In the genomic region with DNA sequence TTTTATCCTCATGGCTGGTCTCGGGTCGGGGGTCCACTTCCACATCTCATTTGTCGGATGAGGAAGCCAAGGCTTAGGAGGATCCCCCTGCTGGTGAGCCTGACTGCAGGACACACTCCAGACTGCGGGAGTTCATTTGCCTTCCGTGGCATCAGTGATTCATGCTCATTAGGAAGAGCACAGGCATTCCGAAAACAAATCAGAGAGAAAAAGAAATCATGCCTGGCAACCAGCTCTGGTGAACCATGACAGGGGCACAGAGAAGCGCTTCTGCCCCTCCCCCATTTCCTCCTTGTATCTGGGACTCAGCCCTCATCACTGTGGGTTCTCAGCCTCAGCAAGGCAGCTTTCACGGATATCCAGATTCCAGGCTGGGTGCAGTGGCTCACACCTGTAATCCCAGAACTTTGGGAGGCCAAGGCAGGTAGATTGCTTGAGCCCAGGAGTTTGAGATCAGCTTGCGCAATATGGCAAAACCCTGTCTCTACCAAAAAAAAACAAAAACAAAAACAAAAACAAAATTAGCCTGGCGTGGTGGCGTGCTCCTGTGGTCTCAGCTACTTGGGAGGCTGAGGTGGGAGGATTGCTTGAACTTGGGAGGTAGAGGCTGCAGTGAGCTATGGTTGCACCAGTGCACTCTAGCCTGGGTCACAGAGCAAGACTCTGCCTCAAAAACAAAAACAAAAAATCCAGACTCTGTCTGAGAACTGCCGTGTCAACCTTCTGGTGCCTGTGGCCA, we compare ENCODE assay signal across 8 cellular contexts. TPM values are rescaled to one million over a fixed set of nuclear protein-coding genes. Genes with fewer than 3 reads are reported as not detected.
DNase-seq lines count a peak whose midpoint lies in the region; ATAC-seq and TF ChIP-seq lines count a peak whose summit lies in the region.

No MANE protein-coding gene starts in this region.

- CTCF ChIA-PET in WTC11 (lab: Charles Lee) = interaction anchor here (0.9 to 1.8 kb wide), 5 partner anchors 10 to 71 kb away, joined by 3 to 7 read pairs (median 4); no protein-coding TSS in a partner anchor

- peak overlapping the region in 1 of 5 donors; percentile 63 for H3K9ac ChIP-seq in subcutaneous abdominal adipose tissue (ENCODE audit: low read length in 5 of 5)

- H3K36me3 ChIP-seq in GM06990 (ENCODE audit: control insufficient read depth, insufficient read depth, low read length) = no peaks in the 10 kb centered on the region
- H3K36me3 ChIP-seq in subcutaneous abdominal adipose tissue (ENCODE audit: control insufficient read depth in 5 of 5, insufficient read depth in 5 of 5, low read length in 5 of 5) = no peaks in the 10 kb centered on the region

- ATAC-seq in HG03139 (IDR thresholded peaks at IDR 0.05; ENCODE audit: unreplicated experiment) (peak; percentile 36), WTC11 (peak; percentile 79)

- H3K27me3 Mint-ChIP-seq in WTC11 (ENCODE audit: low read depth) = no peaks in the 10 kb centered on the region
- no peaks in the 10 kb centered on the region for H3K27me3 Mint-ChIP-seq in chondrocyte (ENCODE audit: low read depth)

- H3K4me1 Mint-ChIP-seq in WTC11 (peaks cover 8% of the 10 kb centered on the region), chondrocyte (ENCODE audit: low read depth) (peaks cover 74% of the 10 kb centered on the region)

- no peaks in the 10 kb centered on the region for H3K9me3 Mint-ChIP-seq in WTC11
- no peaks in the 10 kb centered on the region for H3K9me3 Mint-ChIP-seq in chondrocyte (ENCODE audit: low read depth)

- H3K4me3 ChIP-seq in GM06990 (replicated peaks; ENCODE audit: low read depth, low read length) (no peak overlapping the region), subcutaneous abdominal adipose tissue (ENCODE audit: low read depth in 1 of 5, low read length in 5 of 5) (no peak overlapping the region)

- no peaks in the 10 kb centered on the region for H3K9me3 ChIP-seq in subcutaneous abdominal adipose tissue (ENCODE audit: control insufficient read depth in 5 of 5, low read length in 5 of 5)

- peak overlapping the region; percentile 90 for H3K27ac ChIP-seq in subcutaneous abdominal adipose tissue (ENCODE audit: low read depth, low read length)

- TF ChIP-seq CTCF in GM06990 (IDR thresholded peaks at IDR 0.05; ENCODE audit: insufficient read depth, low read length, poor library complexity, severe bottlenecking) = peak; percentile 57
- TF ChIP-seq CTCF in WTC11 (IDR thresholded peaks at IDR 0.05) = no peak
- peak; percentile 81 for TF ChIP-seq CTCF in chondrocyte (IDR thresholded peaks at IDR 0.05)

- H3K36me3 Mint-ChIP-seq in WTC11 (no peaks in the 10 kb centered on the region), chondrocyte (ENCODE audit: low read depth) (no peaks in the 10 kb centered on the region)

- no peak overlapping the region for H3K4me3 Mint-ChIP-seq in WTC11
- H3K4me3 Mint-ChIP-seq in chondrocyte (ENCODE audit: unreplicated experiment) = no peak overlapping the region

- no peaks in the 10 kb centered on the region for H3K27me3 ChIP-seq in GM06990 (replicated peaks; ENCODE audit: control insufficient read depth, insufficient read depth, low read length)
- no peaks in the 10 kb centered on the region for H3K27me3 ChIP-seq in subcutaneous abdominal adipose tissue (ENCODE audit: control insufficient read depth in 5 of 5, insufficient read depth in 4 of 5, low read length in 5 of 5)

- H3K4me1 ChIP-seq in subcutaneous abdominal adipose tissue (ENCODE audit: control insufficient read depth in 5 of 5, insufficient read depth in 5 of 5, low read length in 5 of 5) = peaks cover 17 to 83% (median 73%) of the 10 kb centered on the region in 5 donors

- H3K27ac Mint-ChIP-seq in WTC11 (peak overlapping the region; percentile 80), chondrocyte (ENCODE audit: unreplicated experiment) (peak overlapping the region; percentile 94)

- DNase-seq in GM06990 (ENCODE audit: extremely low read depth, insufficient read length) = peak; percentile 74
- peak; percentile 32 for DNase-seq in WTC11 (ENCODE audit: low spot score)
- no peak for DNase-seq in chondrocyte (ENCODE audit: low spot score)
- DNase-seq in mucosa of gallbladder (ENCODE audit: low spot score) = peak; percentile 35
- no peak for DNase-seq in erythroblast (lab: John Stamatoyannopoulos, UW)
- DNase-seq in NCI-H1105 (lab: John Stamatoyannopoulos, UW) = no peak

- no peak for TF ChIP-seq POLR2A in erythroblast (IDR thresholded peaks at IDR 0.05; ENCODE audit: low read length)

- POLR2A ChIA-PET in WTC11 (lab: Charles Lee) = no interaction called here

TF ChIP-seq in WTC11, 78 proteins besides CTCF, POLR2A, EP300 and RAD21 (continues in another document):
- no peak for TF ChIP-seq NFATC4 (CRISPR knock-in tag; IDR thresholded peaks at IDR 0.05)
- TF ChIP-seq FOXK1 (CRISPR knock-in tag; IDR thresholded peaks at IDR 0.05) = no peak
- TF ChIP-seq, protein P1, sequence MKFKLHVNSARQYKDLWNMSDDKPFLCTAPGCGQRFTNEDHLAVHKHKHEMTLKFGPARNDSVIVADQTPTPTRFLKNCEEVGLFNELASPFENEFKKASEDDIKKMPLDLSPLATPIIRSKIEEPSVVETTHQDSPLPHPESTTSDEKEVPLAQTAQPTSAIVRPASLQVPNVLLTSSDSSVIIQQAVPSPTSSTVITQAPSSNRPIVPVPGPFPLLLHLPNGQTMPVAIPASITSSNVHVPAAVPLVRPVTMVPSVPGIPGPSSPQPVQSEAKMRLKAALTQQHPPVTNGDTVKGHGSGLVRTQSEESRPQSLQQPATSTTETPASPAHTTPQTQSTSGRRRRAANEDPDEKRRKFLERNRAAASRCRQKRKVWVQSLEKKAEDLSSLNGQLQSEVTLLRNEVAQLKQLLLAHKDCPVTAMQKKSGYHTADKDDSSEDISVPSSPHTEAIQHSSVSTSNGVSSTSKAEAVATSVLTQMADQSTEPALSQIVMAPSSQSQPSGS (CRISPR knock-in tag; IDR thresholded peaks at IDR 0.05; ENCODE audit: borderline replicate concordance, low read depth) = no peak
- TF ChIP-seq ZNF416 (CRISPR knock-in tag; IDR thresholded peaks at IDR 0.05) = no peak
- TF ChIP-seq, protein P2, sequence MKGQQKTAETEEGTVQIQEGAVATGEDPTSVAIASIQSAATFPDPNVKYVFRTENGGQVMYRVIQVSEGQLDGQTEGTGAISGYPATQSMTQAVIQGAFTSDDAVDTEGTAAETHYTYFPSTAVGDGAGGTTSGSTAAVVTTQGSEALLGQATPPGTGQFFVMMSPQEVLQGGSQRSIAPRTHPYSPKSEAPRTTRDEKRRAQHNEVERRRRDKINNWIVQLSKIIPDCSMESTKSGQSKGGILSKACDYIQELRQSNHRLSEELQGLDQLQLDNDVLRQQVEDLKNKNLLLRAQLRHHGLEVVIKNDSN (CRISPR knock-in tag; IDR thresholded peaks at IDR 0.05) = no peak
- TF ChIP-seq, protein P3, sequence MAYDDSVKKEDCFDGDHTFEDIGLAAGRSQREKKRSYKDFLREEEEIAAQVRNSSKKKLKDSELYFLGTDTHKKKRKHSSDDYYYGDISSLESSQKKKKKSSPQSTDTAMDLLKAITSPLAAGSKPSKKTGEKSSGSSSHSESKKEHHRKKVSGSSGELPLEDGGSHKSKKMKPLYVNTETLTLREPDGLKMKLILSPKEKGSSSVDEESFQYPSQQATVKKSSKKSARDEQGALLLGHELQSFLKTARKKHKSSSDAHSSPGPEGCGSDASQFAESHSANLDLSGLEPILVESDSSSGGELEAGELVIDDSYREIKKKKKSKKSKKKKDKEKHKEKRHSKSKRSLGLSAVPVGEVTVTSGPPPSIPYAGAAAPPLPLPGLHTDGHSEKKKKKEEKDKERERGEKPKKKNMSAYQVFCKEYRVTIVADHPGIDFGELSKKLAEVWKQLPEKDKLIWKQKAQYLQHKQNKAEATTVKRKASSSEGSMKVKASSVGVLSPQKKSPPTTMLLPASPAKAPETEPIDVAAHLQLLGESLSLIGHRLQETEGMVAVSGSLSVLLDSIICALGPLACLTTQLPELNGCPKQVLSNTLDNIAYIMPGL (CRISPR knock-in tag; IDR thresholded peaks at IDR 0.05) = no peak
- TF ChIP-seq, protein P4, sequence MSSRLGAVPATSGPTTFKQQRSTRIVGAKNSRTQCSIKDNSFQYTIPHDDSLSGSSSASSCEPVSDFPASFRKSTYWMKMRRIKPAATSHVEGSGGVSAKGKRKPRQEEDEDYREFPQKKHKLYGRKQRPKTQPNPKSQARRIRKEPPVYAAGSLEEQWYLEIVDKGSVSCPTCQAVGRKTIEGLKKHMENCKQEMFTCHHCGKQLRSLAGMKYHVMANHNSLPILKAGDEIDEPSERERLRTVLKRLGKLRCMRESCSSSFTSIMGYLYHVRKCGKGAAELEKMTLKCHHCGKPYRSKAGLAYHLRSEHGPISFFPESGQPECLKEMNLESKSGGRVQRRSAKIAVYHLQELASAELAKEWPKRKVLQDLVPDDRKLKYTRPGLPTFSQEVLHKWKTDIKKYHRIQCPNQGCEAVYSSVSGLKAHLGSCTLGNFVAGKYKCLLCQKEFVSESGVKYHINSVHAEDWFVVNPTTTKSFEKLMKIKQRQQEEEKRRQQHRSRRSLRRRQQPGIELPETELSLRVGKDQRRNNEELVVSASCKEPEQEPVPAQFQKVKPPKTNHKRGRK (CRISPR knock-in tag; IDR thresholded peaks at IDR 0.05; ENCODE audit: borderline replicate concordance) = no peak
- TF ChIP-seq CBFB (CRISPR knock-in tag; IDR thresholded peaks at IDR 0.05; ENCODE audit: low read depth) = no peak
- TF ChIP-seq HMGA2 (CRISPR knock-in tag; IDR thresholded peaks at IDR 0.05) = no peak
- no peak for TF ChIP-seq ZNF423 (CRISPR knock-in tag; IDR thresholded peaks at IDR 0.05)
- TF ChIP-seq, protein P5, sequence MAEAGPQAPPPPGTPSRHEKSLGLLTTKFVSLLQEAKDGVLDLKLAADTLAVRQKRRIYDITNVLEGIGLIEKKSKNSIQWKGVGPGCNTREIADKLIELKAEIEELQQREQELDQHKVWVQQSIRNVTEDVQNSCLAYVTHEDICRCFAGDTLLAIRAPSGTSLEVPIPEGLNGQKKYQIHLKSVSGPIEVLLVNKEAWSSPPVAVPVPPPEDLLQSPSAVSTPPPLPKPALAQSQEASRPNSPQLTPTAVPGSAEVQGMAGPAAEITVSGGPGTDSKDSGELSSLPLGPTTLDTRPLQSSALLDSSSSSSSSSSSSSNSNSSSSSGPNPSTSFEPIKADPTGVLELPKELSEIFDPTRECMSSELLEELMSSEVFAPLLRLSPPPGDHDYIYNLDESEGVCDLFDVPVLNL (CRISPR knock-in tag; IDR thresholded peaks at IDR 0.05; ENCODE audit: borderline replicate concordance, low read depth) = no peak

RNA-seq across cellular contexts. Expression of a gene that starts 28.4 kb away (rescaled TPM):
- total RNA-seq in WTC11 (2021) (0.71 to 1.4 TPM (median 0.73 TPM) in 3 replicates), chondrocyte (0.63 to 1.6 TPM (median 1.6 TPM) in 3 replicates), mucosa of gallbladder (2.7 TPM)

RNA-seq across cellular contexts. Expression of a gene that starts 51.5 kb away (rescaled TPM):
- total RNA-seq in WTC11 (2021) (49.5 to 51.3 TPM (median 50.7 TPM) in 3 replicates), chondrocyte (31.4 to 39.1 TPM (median 38.5 TPM) in 3 replicates), mucosa of gallbladder (47.2 TPM)

RNA-seq across cellular contexts. Expression of a gene that starts 55.1 kb away (rescaled TPM):
- 23.2 to 31.7 TPM (median 24.7 TPM) in 3 replicates for total RNA-seq in WTC11 (2021)
- 29.9 to 41.5 TPM (median 31.8 TPM) in 3 replicates for total RNA-seq in chondrocyte
- total RNA-seq in mucosa of gallbladder = 39.1 TPM

Comparison
In these comparisons a context has a peak if more than half of its experiments do, and no peak if none do; other contexts are left out.
1. DNase-seq: peak in GM06990 (single experiment), WTC11 (single experiment) and mucosa of gallbladder (single experiment); none in chondrocyte (single experiment), erythroblast (0 of 2) and NCI-H1105 (single experiment).